ENCODE assay signal across 8 cellular contexts in the genomic region with DNA sequence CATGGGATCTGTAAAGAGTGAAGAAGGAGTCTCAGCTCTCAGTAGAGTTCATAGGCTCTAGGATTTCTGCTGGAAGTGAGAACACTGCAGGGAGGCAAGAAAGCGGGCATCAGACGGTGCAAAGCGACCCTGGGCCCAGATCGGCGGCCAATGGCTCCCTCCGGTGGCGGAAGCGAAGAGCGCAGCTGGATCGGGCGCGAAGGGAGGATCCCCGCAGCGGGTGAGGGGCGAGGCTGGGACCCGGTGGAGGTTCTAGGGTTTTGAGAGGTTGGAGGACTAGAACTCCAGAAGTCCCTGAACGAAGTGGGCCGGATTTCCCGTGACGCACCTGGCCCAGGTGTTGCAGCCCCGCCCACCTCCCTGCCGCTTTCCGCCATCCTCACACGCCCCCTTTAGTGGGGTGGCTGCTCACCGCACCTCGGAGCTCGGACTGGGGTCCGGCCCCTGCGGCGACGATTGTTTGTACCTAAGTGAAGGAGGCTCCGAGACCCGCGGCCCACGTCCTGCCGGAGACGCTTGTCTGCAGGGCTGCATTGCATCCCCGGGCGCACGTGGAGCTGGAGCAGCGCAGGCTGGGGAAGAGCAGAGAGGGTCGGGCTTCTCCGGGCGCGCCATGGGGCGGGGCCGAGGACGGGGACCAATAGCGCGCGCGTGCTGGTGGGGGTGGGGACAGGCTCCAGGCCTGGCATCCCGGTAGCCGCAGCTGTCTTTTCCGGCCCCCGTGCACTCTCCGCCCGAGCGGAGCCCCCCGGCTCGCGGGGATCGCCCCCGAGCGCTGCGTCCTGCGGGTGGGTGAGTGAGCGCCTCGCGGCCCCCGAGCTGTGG. TPM values are rescaled to one million over a fixed set of nuclear protein-coding genes. Genes with fewer than 3 reads are reported as not detected.
A peak's percentile ranks its signal among the peaks of the same experiment; 100 is the strongest.
DNase-seq lines count a peak whose midpoint lies in the region; ATAC-seq and TF ChIP-seq lines count a peak whose summit lies in the region.

A gene with protein sequence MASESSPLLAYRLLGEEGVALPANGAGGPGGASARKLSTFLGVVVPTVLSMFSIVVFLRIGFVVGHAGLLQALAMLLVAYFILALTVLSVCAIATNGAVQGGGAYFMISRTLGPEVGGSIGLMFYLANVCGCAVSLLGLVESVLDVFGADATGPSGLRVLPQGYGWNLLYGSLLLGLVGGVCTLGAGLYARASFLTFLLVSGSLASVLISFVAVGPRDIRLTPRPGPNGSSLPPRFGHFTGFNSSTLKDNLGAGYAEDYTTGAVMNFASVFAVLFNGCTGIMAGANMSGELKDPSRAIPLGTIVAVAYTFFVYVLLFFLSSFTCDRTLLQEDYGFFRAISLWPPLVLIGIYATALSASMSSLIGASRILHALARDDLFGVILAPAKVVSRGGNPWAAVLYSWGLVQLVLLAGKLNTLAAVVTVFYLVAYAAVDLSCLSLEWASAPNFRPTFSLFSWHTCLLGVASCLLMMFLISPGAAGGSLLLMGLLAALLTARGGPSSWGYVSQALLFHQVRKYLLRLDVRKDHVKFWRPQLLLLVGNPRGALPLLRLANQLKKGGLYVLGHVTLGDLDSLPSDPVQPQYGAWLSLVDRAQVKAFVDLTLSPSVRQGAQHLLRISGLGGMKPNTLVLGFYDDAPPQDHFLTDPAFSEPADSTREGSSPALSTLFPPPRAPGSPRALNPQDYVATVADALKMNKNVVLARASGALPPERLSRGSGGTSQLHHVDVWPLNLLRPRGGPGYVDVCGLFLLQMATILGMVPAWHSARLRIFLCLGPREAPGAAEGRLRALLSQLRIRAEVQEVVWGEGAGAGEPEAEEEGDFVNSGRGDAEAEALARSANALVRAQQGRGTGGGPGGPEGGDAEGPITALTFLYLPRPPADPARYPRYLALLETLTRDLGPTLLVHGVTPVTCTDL (plus strand): TSS at position 666 of the 825 bp plus-strand sequence. CDS start 1,485 bp downstream, outside the sequence.

- H3K4me1 Mint-ChIP-seq in chondrocyte (ENCODE audit: low read depth), result peaks cover 26% of the 10 kb centered on the region

- peak; percentile 98 for DNase-seq in AG08395 (ENCODE audit: low spot score)
- DNase-seq in NCI-H446 treated with DMSO at 0.1 percent for 48 hours (lab: John Stamatoyannopoulos, UW), result peak; percentile 56
- peak; percentile 71 for DNase-seq in activated CD4-positive, alpha-beta T cell treated with anti-CD3 and anti-CD28 coated beads for 1 hour
- DNase-seq in chondrocyte (ENCODE audit: low spot score), result peak; percentile 97
- no peak for DNase-seq in kidney epithelial cell (ENCODE audit: low read depth)
- peak; percentile 94 for DNase-seq in stimulated activated CD4-positive, alpha-beta T cell treated with anti-CD3 and anti-CD28 coated beads, Interleukin-15, amount 100 ng/mL, for 24 hours

- peak within 1 kb of the TSS; percentile 83 for H3K4me3 Mint-ChIP-seq in chondrocyte (ENCODE audit: unreplicated experiment)

- peak; percentile 75 for TF ChIP-seq POLR2A in GM18951 (IDR thresholded peaks at IDR 0.05; ENCODE audit: extremely low read depth, insufficient read depth, insufficient read length)

- no peaks in the 10 kb centered on the region for H3K36me3 ChIP-seq in kidney epithelial cell (ENCODE audit: control insufficient read depth, insufficient read depth, low read length)

- no peaks in the 10 kb centered on the region for H3K27me3 Mint-ChIP-seq in chondrocyte (ENCODE audit: low read depth)

- peaks cover 2% of the 10 kb centered on the region for H3K36me3 Mint-ChIP-seq in chondrocyte (ENCODE audit: low read depth)

- peak; percentile 94 for ATAC-seq in HG03280 (IDR thresholded peaks at IDR 0.05; ENCODE audit: unreplicated experiment)

- H3K27ac Mint-ChIP-seq in chondrocyte (ENCODE audit: unreplicated experiment), result peak within 1 kb of the TSS; percentile 66

- in situ Hi-C loops in GM18951 (cut with MboI; ENCODE audit: low sequenced_read_pairs, unreplicated experiment), result loop anchor here (10.0 kb wide), 1 partner anchor 147 kb away; a partner anchor contains a TSS

- no peaks in the 10 kb centered on the region for H3K27me3 ChIP-seq in kidney epithelial cell (ENCODE audit: control insufficient read depth, insufficient read depth, low read length)

- no peaks in the 10 kb centered on the region for H3K9me3 Mint-ChIP-seq in chondrocyte (ENCODE audit: low read depth)

- H3K4me3 ChIP-seq in kidney epithelial cell (ENCODE audit: low read depth, low read length), result peak within 1 kb of the TSS; percentile 70

- TF ChIP-seq CTCF in chondrocyte (IDR thresholded peaks at IDR 0.05) (peak; percentile 100), kidney epithelial cell (IDR thresholded peaks at IDR 0.05; ENCODE audit: insufficient read depth, low read length, poor library complexity, severe bottlenecking) (peak; percentile 97)

RNA-seq across cellular contexts. Expression of the gene that starts here (rescaled TPM):
- total RNA-seq in chondrocyte (23.5 to 26.6 TPM (median 26.0 TPM) in 3 replicates), kidney epithelial cell (15.7 and 18.3 TPM in 2 replicates)
